1 cellular context compared by ENCODE assay signal in genomic region chr2:151718796-151719195, GRCh38.
TF ChIP-seq lines count a peak whose summit lies in the region.

No MANE protein-coding gene starts in this region.

TF ChIP-seq in HepG2, 621 proteins besides CTCF, POLR2A, EP300 and RAD21:
- TF ChIP-seq ASH2L (IDR thresholded peaks at IDR 0.05; ENCODE audit: insufficient read length, low read depth, low read length) (no peak), CREB1 (IDR thresholded peaks at IDR 0.05) (0 out of 2 replicates have a peak, but pooled peaks have one; percentile 5), CREB1 (CRISPR knock-in tag; IDR thresholded peaks at IDR 0.05) (no peak), ZNF225 (CRISPR knock-in tag; IDR thresholded peaks at IDR 0.05) (no peak)
